ENCODE assay signal across 8 cellular contexts in genomic region chr2:168336786-168337388, GRCh38.
DNase-seq lines count a peak whose midpoint lies in the region; ATAC-seq and TF ChIP-seq lines count a peak whose summit lies in the region.

No MANE protein-coding gene starts in this region.

- POLR2A ChIA-PET in HEK293T (lab: Yijun Ruan, JAX) = no interaction called here

- H3K9me3 Mint-ChIP-seq in activated T-helper 1 cell treated with anti-CD3 and anti-CD28 coated beads, Interleukin-12 subunit alpha, Interleukin-12 subunit beta, Interleukin-2, Interleukin-4 antibody, amounts not matched to agents 30 ng/mL and 10 ng/mL and 1 ng/mL, durations not matched to agents 14 hours and 24 hours and 36 hours = no peaks in the 10 kb centered on the region
- H3K9me3 Mint-ChIP-seq in immature natural killer cell = peaks cover 0 to 2% (median 0%) of the 10 kb centered on the region in 6 donors
- peaks cover 3% of the 10 kb centered on the region for H3K9me3 Mint-ChIP-seq in stimulated activated memory B cell treated with anti-CD40 and anti-IgM and Interleukin-4, amounts not matched to agents 10 μg/mL and 1 μg/mL and 100 μg/mL, for 72 hours

- H3K4me3 Mint-ChIP-seq in activated T-helper 1 cell treated with anti-CD3 and anti-CD28 coated beads, Interleukin-12 subunit alpha, Interleukin-12 subunit beta, Interleukin-2, Interleukin-4 antibody, amounts not matched to agents 30 ng/mL and 10 ng/mL and 1 ng/mL, durations not matched to agents 14 hours and 24 hours and 36 hours = no peak overlapping the region
- no peak overlapping the region for H3K4me3 Mint-ChIP-seq in immature natural killer cell
- H3K4me3 Mint-ChIP-seq in stimulated activated memory B cell treated with anti-CD40 and anti-IgM and Interleukin-4, amounts not matched to agents 10 μg/mL and 1 μg/mL and 100 μg/mL, for 72 hours = no peak overlapping the region

- CTCF ChIA-PET in HEK293T (lab: Yijun Ruan, JAX) = interaction anchor here (1.3 to 1.4 kb wide), 2 partner anchors 58 to 421 kb away, joined by 3 to 5 read pairs; no protein-coding TSS in a partner anchor

- peak; percentile 77 for ATAC-seq in stimulated activated memory B cell treated with anti-CD40 and anti-IgM and Interleukin-4, amounts not matched to agents 10 μg/mL and 1 μg/mL and 100 μg/mL, for 72 hours
- ATAC-seq in HG02571 (IDR thresholded peaks at IDR 0.05; ENCODE audit: unreplicated experiment) (no peak), HG03139 (IDR thresholded peaks at IDR 0.05; ENCODE audit: unreplicated experiment) (no peak)

- H3K36me3 Mint-ChIP-seq in activated T-helper 1 cell treated with anti-CD3 and anti-CD28 coated beads, Interleukin-12 subunit alpha, Interleukin-12 subunit beta, Interleukin-2, Interleukin-4 antibody, amounts not matched to agents 30 ng/mL and 10 ng/mL and 1 ng/mL, durations not matched to agents 14 hours and 24 hours and 36 hours (ENCODE audit: low read depth) = no peaks in the 10 kb centered on the region
- H3K36me3 Mint-ChIP-seq in immature natural killer cell = no peaks in the 10 kb centered on the region
- no peaks in the 10 kb centered on the region for H3K36me3 Mint-ChIP-seq in stimulated activated memory B cell treated with anti-CD40 and anti-IgM and Interleukin-4, amounts not matched to agents 10 μg/mL and 1 μg/mL and 100 μg/mL, for 72 hours

- DNase-seq in ELF-1 (ENCODE audit: low read depth, low spot score) (peak; percentile 64), HEK293T (ENCODE audit: extremely low spot score) (peak; percentile 26), NCI-H748 treated with DMSO at 0.1 percent for 48 hours (lab: John Stamatoyannopoulos, UW) (peak; percentile 66), immature natural killer cell (peak in 2 of 3 donors; percentile 14 to 19)
- DNase-seq in activated T-helper 1 cell treated with anti-CD3 and anti-CD28 coated beads, Interleukin-12 subunit alpha, Interleukin-12 subunit beta, Interleukin-2, Interleukin-4 antibody, amounts not matched to agents 30 ng/mL and 10 ng/mL and 1 ng/mL, durations not matched to agents 14 hours and 24 hours and 36 hours (ENCODE audit: low spot score) = peak; percentile 25

- H3K4me1 Mint-ChIP-seq in activated T-helper 1 cell treated with anti-CD3 and anti-CD28 coated beads, Interleukin-12 subunit alpha, Interleukin-12 subunit beta, Interleukin-2, Interleukin-4 antibody, amounts not matched to agents 30 ng/mL and 10 ng/mL and 1 ng/mL, durations not matched to agents 14 hours and 24 hours and 36 hours (ENCODE audit: low read depth) = no peaks in the 10 kb centered on the region
- no peaks in the 10 kb centered on the region for H3K4me1 Mint-ChIP-seq in immature natural killer cell
- peaks cover 7% of the 10 kb centered on the region for H3K4me1 Mint-ChIP-seq in stimulated activated memory B cell treated with anti-CD40 and anti-IgM and Interleukin-4, amounts not matched to agents 10 μg/mL and 1 μg/mL and 100 μg/mL, for 72 hours

- peaks cover 8% of the 10 kb centered on the region for H3K27me3 Mint-ChIP-seq in activated T-helper 1 cell treated with anti-CD3 and anti-CD28 coated beads, Interleukin-12 subunit alpha, Interleukin-12 subunit beta, Interleukin-2, Interleukin-4 antibody, amounts not matched to agents 30 ng/mL and 10 ng/mL and 1 ng/mL, durations not matched to agents 14 hours and 24 hours and 36 hours (ENCODE audit: insufficient read depth)
- peaks cover 1 to 4% (median 2%) of the 10 kb centered on the region in 3 donors for H3K27me3 Mint-ChIP-seq in immature natural killer cell (ENCODE audit: low read depth in 3 of 3)
- peaks cover 8% of the 10 kb centered on the region for H3K27me3 Mint-ChIP-seq in stimulated activated memory B cell treated with anti-CD40 and anti-IgM and Interleukin-4, amounts not matched to agents 10 μg/mL and 1 μg/mL and 100 μg/mL, for 72 hours

- intact Hi-C loops in activated T-helper 1 cell treated with anti-CD3 and anti-CD28 coated beads, Interleukin-12 subunit alpha, Interleukin-12 subunit beta, Interleukin-2, Interleukin-4 antibody, amounts not matched to agents 30 ng/mL and 10 ng/mL and 1 ng/mL, durations not matched to agents 14 hours and 24 hours and 36 hours (cut with micrococcal nuclease) = loop anchor here (1.0 kb wide), 1 partner anchor 201 kb away; no protein-coding TSS in a partner anchor

- no peak overlapping the region for H3K27ac Mint-ChIP-seq in activated T-helper 1 cell treated with anti-CD3 and anti-CD28 coated beads, Interleukin-12 subunit alpha, Interleukin-12 subunit beta, Interleukin-2, Interleukin-4 antibody, amounts not matched to agents 30 ng/mL and 10 ng/mL and 1 ng/mL, durations not matched to agents 14 hours and 24 hours and 36 hours
- H3K27ac Mint-ChIP-seq in immature natural killer cell = peak overlapping the region in 1 of 6 donors; percentile 48
- no peak overlapping the region for H3K27ac Mint-ChIP-seq in stimulated activated memory B cell treated with anti-CD40 and anti-IgM and Interleukin-4, amounts not matched to agents 10 μg/mL and 1 μg/mL and 100 μg/mL, for 72 hours

TF ChIP-seq in HEK293T, 16 proteins besides CTCF, POLR2A, EP300 and RAD21:
- no peak for TF ChIP-seq ZNF384 (IDR thresholded peaks at IDR 0.05)
- no peak for TF ChIP-seq LEF1 (IDR thresholded peaks at IDR 0.05; ENCODE audit: borderline replicate concordance)
- TF ChIP-seq L3MBTL2 (conservative IDR thresholded peaks at IDR 0.05) = no peak
- TF ChIP-seq FOXM1 (IDR thresholded peaks at IDR 0.05; ENCODE audit: borderline replicate concordance) = no peak
- no peak for TF ChIP-seq TARDBP (IDR thresholded peaks at IDR 0.05)
- TF ChIP-seq HDGF (IDR thresholded peaks at IDR 0.05; ENCODE audit: borderline replicate concordance) = no peak
- no peak for TF ChIP-seq ELF4 (IDR thresholded peaks at IDR 0.05)
- no peak for TF ChIP-seq FOXA1 (IDR thresholded peaks at IDR 0.05)
- TF ChIP-seq BHLHE40 (IDR thresholded peaks at IDR 0.05; ENCODE audit: borderline replicate concordance) = no peak
- no peak for TF ChIP-seq CTBP1 (IDR thresholded peaks at IDR 0.05; ENCODE audit: borderline replicate concordance)
- TF ChIP-seq SUZ12 (IDR thresholded peaks at IDR 0.05) = no peak
- TF ChIP-seq ARNT (IDR thresholded peaks at IDR 0.05) = no peak
- TF ChIP-seq, protein P1, sequence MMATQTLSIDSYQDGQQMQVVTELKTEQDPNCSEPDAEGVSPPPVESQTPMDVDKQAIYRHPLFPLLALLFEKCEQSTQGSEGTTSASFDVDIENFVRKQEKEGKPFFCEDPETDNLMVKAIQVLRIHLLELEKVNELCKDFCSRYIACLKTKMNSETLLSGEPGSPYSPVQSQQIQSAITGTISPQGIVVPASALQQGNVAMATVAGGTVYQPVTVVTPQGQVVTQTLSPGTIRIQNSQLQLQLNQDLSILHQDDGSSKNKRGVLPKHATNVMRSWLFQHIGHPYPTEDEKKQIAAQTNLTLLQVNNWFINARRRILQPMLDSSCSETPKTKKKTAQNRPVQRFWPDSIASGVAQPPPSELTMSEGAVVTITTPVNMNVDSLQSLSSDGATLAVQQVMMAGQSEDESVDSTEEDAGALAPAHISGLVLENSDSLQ (IDR thresholded peaks at IDR 0.05) = no peak
- no peak for TF ChIP-seq SP1 (IDR thresholded peaks at IDR 0.05)
- no peak for TF ChIP-seq FOXK2 (IDR thresholded peaks at IDR 0.05)
